Comparison of ENCODE assay signal across 3 cellular contexts in genomic region chr2:131353170-131353697, GRCh38. TPM values are rescaled to one million over a fixed set of nuclear protein-coding genes. Genes with fewer than 3 reads are reported as not detected.
"Had no signal": no experiment of that assay in that cellular context is flagged by ENCODE, and none has a peak within 500 bp of the region (broad histone marks: within the 10 kb centered on the region; RNA-seq: fewer than 3 reads in every experiment).

No MANE protein-coding gene starts in this region.

RNA-seq across cellular contexts. Expression of gene RAB6D, which starts 10.7 kb away (rescaled TPM):
- total RNA-seq: M059J, Right ventricle myocardium superior had no signal
- polyA plus RNA-seq: IgD-negative memory B cell had no signal
